8 cellular contexts compared by ENCODE assay signal in genomic region chrX:130108647-130109428, GRCh38. TPM values are rescaled to one million over a fixed set of nuclear protein-coding genes. Genes with fewer than 3 reads are reported as not detected.
DNase-seq lines count a peak whose midpoint lies in the region; ATAC-seq and TF ChIP-seq lines count a peak whose summit lies in the region.

No MANE protein-coding gene starts in this region.

- no peaks in the 10 kb centered on the region for H3K9me3 Mint-ChIP-seq in stimulated activated effector memory CD8-positive, alpha-beta T cell treated with anti-CD3 and anti-CD28 coated beads, Interleukin-12 subunit alpha, Interleukin-12 subunit beta, amount 100 ng/mL, for 72 hours

- H3K36me3 ChIP-seq in HAP-1 (replicated peaks) (no peaks in the 10 kb centered on the region; the same call in 1 of the 2 replicates), MG63 (no peaks in the 10 kb centered on the region), heart left ventricle (no peaks in the 10 kb centered on the region)

- ATAC-seq in heart left ventricle: peak; percentile 24 to 70 (median 60)
- peak; percentile 73 for ATAC-seq in stimulated activated effector memory CD8-positive, alpha-beta T cell treated with anti-CD3 and anti-CD28 coated beads, Interleukin-12 subunit alpha, Interleukin-12 subunit beta, amount 100 ng/mL, for 72 hours

- H3K27ac Mint-ChIP-seq in stimulated activated effector memory CD8-positive, alpha-beta T cell treated with anti-CD3 and anti-CD28 coated beads, Interleukin-12 subunit alpha, Interleukin-12 subunit beta, amount 100 ng/mL, for 72 hours: peak overlapping the region; percentile 78

- H3K27me3 ChIP-seq in HAP-1 (ENCODE audit: low read depth) (no peaks in the 10 kb centered on the region), MG63 (no peaks in the 10 kb centered on the region), heart left ventricle (peaks cover 0 to 12% (median 0%) of the 10 kb centered on the region in 9 donors)

- H3K4me1 ChIP-seq in HAP-1 (peaks cover 14% of the 10 kb centered on the region), heart left ventricle (peaks cover 0 to 33% (median 3%) of the 10 kb centered on the region in 12 donors)

- TF ChIP-seq POLR2A in heart left ventricle (IDR thresholded peaks at IDR 0.05): no peak

- H3K4me3 ChIP-seq in HAP-1 (peak overlapping the region; percentile 71), MG63 (peak overlapping the region; percentile 69), heart left ventricle (peak overlapping the region; percentile 39 to 87 (median 67))

- in situ Hi-C loops in HAP-1 (cut with MboI; ENCODE audit: low sequenced_read_pairs): loop anchor here (25.0 kb wide), 1 partner anchor 803 kb away; the partner anchor contains the start of gene ENOX2

- WGBS in heart left ventricle, 4 donors: 50 to 57% (median 55%) methylated on average over 8 to 9 of the region's 9 CpGs

- peak overlapping the region in 11 of 12 donors; percentile 78 to 93 (median 88) for H3K27ac ChIP-seq in heart left ventricle

- peaks cover 40% of the 10 kb centered on the region for H3K4me1 Mint-ChIP-seq in stimulated activated effector memory CD8-positive, alpha-beta T cell treated with anti-CD3 and anti-CD28 coated beads, Interleukin-12 subunit alpha, Interleukin-12 subunit beta, amount 100 ng/mL, for 72 hours

- intact Hi-C loops in heart left ventricle (cut with DNase I): no loop called here

- H3K9me3 ChIP-seq in HAP-1 (no peaks in the 10 kb centered on the region), MG63 (no peaks in the 10 kb centered on the region), heart left ventricle (no peaks in the 10 kb centered on the region)

- peaks cover 26% of the 10 kb centered on the region for H3K36me3 Mint-ChIP-seq in stimulated activated effector memory CD8-positive, alpha-beta T cell treated with anti-CD3 and anti-CD28 coated beads, Interleukin-12 subunit alpha, Interleukin-12 subunit beta, amount 100 ng/mL, for 72 hours

- DNase-seq in activated gamma-delta T cell (lab: John Stamatoyannopoulos, UW) (peak; percentile 12), activated gamma-delta T cell treated with Interleukin-2 at 50 U/mL for 16 hours (no peak), HAP-1 (ENCODE audit: low spot score in 2 of 2) (peak in 1 of 2 experiments; percentile 57), MG63 (peak; percentile 74), heart left ventricle (peak in 3 of 5 donors; percentile 19 to 54 (median 51)), OCI-M2 (lab: John Stamatoyannopoulos, UW; ENCODE audit: unreplicated experiment) (no peak)
- DNase-seq in activated CD8-positive, alpha-beta memory T cell treated with anti-CD3 and anti-CD28 coated beads, Interleukin-2, amount 50 U/mL, for 4 hours: peak; percentile 41
- DNase-seq in stimulated activated effector memory CD8-positive, alpha-beta T cell treated with anti-CD3 and anti-CD28 coated beads, Interleukin-12 subunit alpha, Interleukin-12 subunit beta, amount 100 ng/mL, for 72 hours (ENCODE audit: low spot score in 2 of 2): no peak

- H3K4me3 Mint-ChIP-seq in stimulated activated effector memory CD8-positive, alpha-beta T cell treated with anti-CD3 and anti-CD28 coated beads, Interleukin-12 subunit alpha, Interleukin-12 subunit beta, amount 100 ng/mL, for 72 hours: peak overlapping the region; percentile 84

- no peak for TF ChIP-seq CTCF in heart left ventricle (IDR thresholded peaks at IDR 0.05)

RNA-seq across cellular contexts. Expression of gene ELF4, which starts 1.5 kb away (rescaled TPM):
- 5.9 and 6.3 TPM in 2 replicates for total RNA-seq in MG63 (2014; rRNA removed; shearing (Covaris generic); ENCODE audit: low replicate concordance)
- 10 to 100 TPM in 1 of 9 donors, 1 to 10 TPM in 8; 1.8 to 13.7 (median 3.2) TPM for total RNA-seq in heart left ventricle
- 1 to 10 TPM; 1.3 to 5.3 TPM for polyA plus RNA-seq in heart left ventricle

RNA-seq across cellular contexts. Expression of gene AIFM1, which starts 56.8 kb away (rescaled TPM):
- 44.3 and 69.8 TPM in 2 replicates for total RNA-seq in MG63 (2014; rRNA removed; shearing (Covaris generic); ENCODE audit: low replicate concordance)
- 100 to 1,000 TPM in 6 of 9 donors, 10 to 100 TPM in 3; 73.7 to 146 (median 109) TPM for total RNA-seq in heart left ventricle
- 100 to 1,000 TPM in 1 of 2 donors, 10 to 100 TPM in 1; 86.7 to 164 TPM for polyA plus RNA-seq in heart left ventricle

Comparison
In these comparisons a context has a peak if more than half of its experiments do, and no peak if none do; other contexts are left out.
1. DNase-seq: peak in activated gamma-delta T cell (single experiment), MG63 (single experiment), activated CD8-positive, alpha-beta memory T cell treated with anti-CD3 and anti-CD28 coated beads, Interleukin-2, amount 50 U/mL, for 4 hours (single experiment) and heart left ventricle (3 of 5); none in activated gamma-delta T cell treated with Interleukin-2 at 50 U/mL for 16 hours (single experiment), stimulated activated effector memory CD8-positive, alpha-beta T cell treated with anti-CD3 and anti-CD28 coated beads, Interleukin-12 subunit alpha, Interleukin-12 subunit beta, amount 100 ng/mL, for 72 hours (0 of 2) and OCI-M2 (single experiment).
2. Peak in every context shown above with its lines, with median percentiles within 50 percentile points of each other: H3K4me3 ChIP-seq.